16 cellular contexts compared by ENCODE assay signal in the genomic region with DNA sequence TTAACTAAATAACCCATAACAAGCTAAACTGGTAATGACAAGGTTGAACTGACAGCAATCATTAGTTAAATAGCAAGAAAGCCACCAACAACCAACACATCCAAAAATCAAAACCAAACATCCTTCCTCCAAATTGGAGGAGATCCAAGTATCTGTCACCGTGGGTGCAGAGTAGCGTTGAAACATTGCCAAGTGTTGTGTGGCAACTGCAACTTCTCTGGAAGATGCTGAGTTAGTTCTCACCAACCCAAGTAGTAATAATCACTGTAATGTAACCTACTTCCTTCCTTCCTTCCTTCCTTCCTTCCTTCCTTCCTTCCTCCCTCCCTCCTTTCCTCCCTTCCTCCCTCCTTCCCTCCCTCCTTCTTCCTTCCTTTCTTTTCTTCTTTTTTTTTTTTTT. TPM values are rescaled to one million over a fixed set of nuclear protein-coding genes. Genes with fewer than 3 reads are reported as not detected.
DNase-seq lines count a peak whose midpoint lies in the region; ATAC-seq and TF ChIP-seq lines count a peak whose summit lies in the region.
"Had no signal": no experiment of that assay in that cellular context is flagged by ENCODE, and none has a peak within 500 bp of the region (broad histone marks: within the 10 kb centered on the region; RNA-seq: fewer than 3 reads in every experiment).

No MANE protein-coding gene starts in this region.

- no peak for TF ChIP-seq CTCF in uterus (IDR thresholded peaks at IDR 0.05)

- DNase-seq in LHCN-M2 (ENCODE audit: low read depth): peak; percentile 29
- DNase-seq in RPMI8226: peak; percentile 89
- peak; percentile 16 for DNase-seq in fibroblast of gingiva (ENCODE audit: low read depth)
- DNase-seq in uterus: no peak
- DNase-seq: activated naive CD8-positive, alpha-beta T cell treated with anti-CD3 and anti-CD28 coated beads, Interleukin-2, amount 50 U/mL, for 24 hours; CD4-positive, alpha-beta T cell; cortex of kidney; NCI-H187 treated with DMSO at 0.1 percent for 48 hours; nephron progenitor cell; stimulated activated CD4-positive, alpha-beta T cell treated with anti-CD3 and anti-CD28 coated beads, Interleukin-2, amount 100 ng/mL, for 48 hours had no signal

- H3K9ac ChIP-seq in BLaER1 treated with 17β-estradiol and CSF1 and Interleukin-3, amounts not matched to agents 10 nM and 100 nM: peak overlapping the region in 3 of 11 experiments; percentile 48 to 58 (median 55); a peak in 3 of 22 replicates

- intact Hi-C loops in uterus (cut with DNase I; ENCODE audit: low total_unique reads): no loop called here

- H3K36me3 ChIP-seq in BLaER1 treated with 17β-estradiol and CSF1 and Interleukin-3, amounts not matched to agents 10 nM and 100 nM: peaks cover 0 to 28% (median 0%) of the 10 kb centered on the region in 11 experiments; a peak in 4 of 22 replicates
- H3K36me3 ChIP-seq in uterus: no peaks in the 10 kb centered on the region

- no peak overlapping the region for H3K4me3 ChIP-seq in BLaER1 treated with 17β-estradiol and CSF1 and Interleukin-3, amounts not matched to agents 10 nM and 100 nM
- H3K4me3 ChIP-seq in uterus: no peak overlapping the region
- H3K4me3 ChIP-seq: lung, right atrium auricular region had no signal

- 0 out of 22 replicates have a peak, but pooled peaks cover 0 to 4% (median 0%) of the 10 kb centered on the region in 11 experiments for H3K9me3 ChIP-seq in BLaER1 treated with 17β-estradiol and CSF1 and Interleukin-3, amounts not matched to agents 10 nM and 100 nM (replicated peaks in 1 of 11)
- H3K9me3 ChIP-seq in uterus: no peaks in the 10 kb centered on the region
- H3K9me3 ChIP-seq: right atrium auricular region had no signal

- H4K20me1 ChIP-seq in BLaER1 treated with 17β-estradiol and CSF1 and Interleukin-3, amounts not matched to agents 10 nM and 100 nM: no peaks in the 10 kb centered on the region

- peak overlapping the region; percentile 35 to 74 (median 65) for H3K4me2 ChIP-seq in BLaER1 treated with 17β-estradiol and CSF1 and Interleukin-3, amounts not matched to agents 10 nM and 100 nM

- ATAC-seq in HG02610 (IDR thresholded peaks at IDR 0.05; ENCODE audit: unreplicated experiment): no peak
- ATAC-seq in GM18519 (IDR thresholded peaks at IDR 0.05; ENCODE audit: low FRiP score, unreplicated experiment): no peak
- ATAC-seq: activated CD4-positive, CD25-positive, alpha-beta regulatory T cell treated with anti-CD3 and anti-CD28 coated beads, Interleukin-2, amount 50 U/mL, for 24 hours; activated naive CD8-positive, alpha-beta T cell treated with anti-CD3 and anti-CD28 coated beads, Interleukin-2, amount 50 U/mL, for 24 hours had no signal

- TF ChIP-seq POLR2A in uterus (IDR thresholded peaks at IDR 0.05): no peak

- peak overlapping the region in 9 of 11 experiments; percentile 41 to 76 (median 60); a peak in 17 of 22 replicates for H3K27ac ChIP-seq in BLaER1 treated with 17β-estradiol and CSF1 and Interleukin-3, amounts not matched to agents 10 nM and 100 nM
- H3K27ac ChIP-seq in uterus: no peak overlapping the region
- H3K27ac ChIP-seq: right atrium auricular region had no signal

- no peaks in the 10 kb centered on the region for H3K27me3 ChIP-seq in BLaER1 treated with 17β-estradiol and CSF1 and Interleukin-3, amounts not matched to agents 10 nM and 100 nM
- no peaks in the 10 kb centered on the region for H3K27me3 ChIP-seq in uterus
- H3K27me3 ChIP-seq: right atrium auricular region had no signal

- H3K4me1 ChIP-seq in BLaER1 treated with 17β-estradiol and CSF1 and Interleukin-3, amounts not matched to agents 10 nM and 100 nM: peaks cover 28 to 53% (median 46%) of the 10 kb centered on the region in 10 experiments
- no peaks in the 10 kb centered on the region for H3K4me1 ChIP-seq in uterus

RNA-seq across cellular contexts. Expression of a gene that starts 54.7 kb away (rescaled TPM):
- total RNA-seq in LHCN-M2 (2014; rRNA removed) (13.9 and 14.2 TPM in 2 replicates), uterus (10 to 100 TPM in 3 of 4 donors, 1 to 10 TPM in 1; 9.7 to 28.7 (median 15.4) TPM)
- polyA plus RNA-seq in LHCN-M2 (2012): 18.9 TPM
- total RNA-seq: CD4-positive, alpha-beta T cell had no signal

RNA-seq across cellular contexts. Expression of a gene that starts 57.1 kb away (rescaled TPM):
- total RNA-seq in LHCN-M2 (2014; rRNA removed) (2.2 TPM in 1 of 2 replicates, not detected in the other), uterus (10 to 100 TPM in 1 of 4 donors, 1 to 10 TPM in 2, under 1 TPM in 1; 0.51 to 13.5 (median 6.6) TPM)
- 0.11 TPM for polyA plus RNA-seq in LHCN-M2 (2012)
- total RNA-seq: CD4-positive, alpha-beta T cell had no signal

Comparison
In these comparisons a context has a peak if more than half of its experiments do, and no peak if none do; other contexts are left out.
1. H3K27ac ChIP-seq: peak in BLaER1 treated with 17β-estradiol and CSF1 and Interleukin-3, amounts not matched to agents 10 nM and 100 nM (9 of 11); none in uterus (0 of 2).
2. DNase-seq: peak in LHCN-M2 (single experiment), RPMI8226 (single experiment) and fibroblast of gingiva (single experiment); none in uterus (0 of 2).